ENCODE assay signal across 1 cellular context in the genomic region with DNA sequence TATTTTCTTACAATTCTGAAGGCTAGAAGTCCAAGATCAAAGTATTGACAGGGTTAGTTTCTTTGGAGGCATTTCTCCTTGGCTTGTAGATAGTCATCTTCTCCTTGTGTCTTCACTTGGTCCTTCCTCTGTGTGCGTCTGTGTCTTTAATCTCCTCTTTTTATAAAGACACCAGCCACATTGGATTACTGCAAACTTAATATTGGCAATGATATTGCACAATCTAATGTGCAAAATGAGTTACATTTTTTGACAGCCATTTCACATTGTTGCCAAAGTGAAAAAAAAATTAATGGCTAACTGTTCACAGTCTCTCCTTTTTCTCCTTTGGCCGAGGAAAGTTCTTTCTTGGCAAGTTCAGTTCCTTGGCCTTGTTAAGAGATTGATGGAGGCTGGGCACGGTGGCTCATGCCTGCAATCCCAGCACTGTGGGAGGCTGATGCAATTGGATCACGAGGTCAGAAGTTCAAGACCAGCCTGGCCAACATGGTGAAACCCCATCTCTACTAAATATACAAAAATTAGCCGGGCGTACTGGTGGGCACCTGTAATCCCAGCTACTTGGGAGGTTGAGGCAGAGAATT.
TF ChIP-seq lines count a peak whose summit lies in the region.

No MANE protein-coding gene starts in this region.

TF ChIP-seq in SK-N-SH treated with all-trans-retinoic acid at 6 μM for 48 hours, 23 proteins besides CTCF, POLR2A, EP300 and RAD21 (continued from another document):
- TF ChIP-seq, protein P1, sequence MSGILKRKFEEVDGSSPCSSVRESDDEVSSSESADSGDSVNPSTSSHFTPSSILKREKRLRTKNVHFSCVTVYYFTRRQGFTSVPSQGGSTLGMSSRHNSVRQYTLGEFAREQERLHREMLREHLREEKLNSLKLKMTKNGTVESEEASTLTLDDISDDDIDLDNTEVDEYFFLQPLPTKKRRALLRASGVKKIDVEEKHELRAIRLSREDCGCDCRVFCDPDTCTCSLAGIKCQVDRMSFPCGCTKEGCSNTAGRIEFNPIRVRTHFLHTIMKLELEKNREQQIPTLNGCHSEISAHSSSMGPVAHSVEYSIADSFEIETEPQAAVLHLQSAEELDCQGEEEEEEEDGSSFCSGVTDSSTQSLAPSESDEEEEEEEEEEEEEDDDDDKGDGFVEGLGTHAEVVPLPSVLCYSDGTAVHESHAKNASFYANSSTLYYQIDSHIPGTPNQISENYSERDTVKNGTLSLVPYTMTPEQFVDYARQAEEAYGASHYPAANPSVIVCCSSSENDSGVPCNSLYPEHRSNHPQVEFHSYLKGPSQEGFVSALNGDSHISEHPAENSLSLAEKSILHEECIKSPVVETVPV (CRISPR knock-in tag; IDR thresholded peaks at IDR 0.05): no peak
